Comparison of ENCODE assay signal across 31 cellular contexts in genomic region chr3:105388199-105388598, GRCh38. TPM values are rescaled to one million over a fixed set of nuclear protein-coding genes. Genes with fewer than 3 reads are reported as not detected.
DNase-seq lines count a peak whose midpoint lies in the region; TF ChIP-seq lines count a peak whose summit lies in the region.
"Had no signal": no experiment of that assay in that cellular context is flagged by ENCODE, and none has a peak within 500 bp of the region (broad histone marks: within the 10 kb centered on the region; RNA-seq: fewer than 3 reads in every experiment).

No MANE protein-coding gene starts in this region.

- H3K9me3 ChIP-seq in OCI-LY3 (ENCODE audit: insufficient read depth, low read length) = peaks cover 10% of the 10 kb centered on the region; the same call in 1 of the 2 replicates
- H3K9me3 ChIP-seq: body of pancreas, HAP-1, upper lobe of right lung had no signal

- peak overlapping the region; percentile 44 for H3K27ac ChIP-seq in 22Rv1
- H3K27ac ChIP-seq in OCI-LY3 (ENCODE audit: low read length) = no peak overlapping the region
- peak overlapping the region; percentile 91 for H3K27ac ChIP-seq in epithelial cell of prostate
- H3K27ac ChIP-seq: upper lobe of right lung had no signal

- no peak overlapping the region for H3K4me3 ChIP-seq in OCI-LY3 (ENCODE audit: low read length)
- H3K4me3 ChIP-seq: body of pancreas, HAP-1, left lung, upper lobe of right lung had no signal

- H3K27me3 ChIP-seq in OCI-LY3 (ENCODE audit: low read depth, low read length) = no peaks in the 10 kb centered on the region
- H3K27me3 ChIP-seq: body of pancreas, left lung, upper lobe of right lung had no signal

- H3K4me3 Mint-ChIP-seq in HFFc6 = peak overlapping the region; percentile 55; the same call in 1 of the 2 replicates
- H3K4me3 Mint-ChIP-seq: activated CD8-positive, alpha-beta T cell treated with anti-CD3 and anti-CD28 coated beads, Interleukin-2, amount 10 ng/mL, durations not matched to agents 7 days and 5 days; activated naive CD8-positive, alpha-beta T cell treated with anti-CD3 and anti-CD28 coated beads, Interleukin-2, amount 50 U/mL, for 24 hours; immature natural killer cell; T-cell had no signal

- H4K20me1 ChIP-seq in OCI-LY3 (ENCODE audit: insufficient read depth, low read length) = peaks cover 14% of the 10 kb centered on the region; the same call in 1 of the 2 replicates

- H3K9ac ChIP-seq in OCI-LY3 (ENCODE audit: low read length) = no peak overlapping the region; the same call in 1 of the 2 replicates

- TF ChIP-seq CTCF in 22Rv1 (IDR thresholded peaks at IDR 0.05) = no peak
- TF ChIP-seq CTCF in HFFc6 (IDR thresholded peaks at IDR 0.05) = no peak
- no peak for TF ChIP-seq CTCF in OCI-LY3 (IDR thresholded peaks at IDR 0.05; ENCODE audit: low read depth, low read length)

- H3K9me3 Mint-ChIP-seq in HFFc6 = peaks cover 37% of the 10 kb centered on the region

- peaks cover 49% of the 10 kb centered on the region for H3K36me3 Mint-ChIP-seq in HFFc6 (ENCODE audit: low read depth)

- H3K36me3 ChIP-seq in OCI-LY3 (replicated peaks; ENCODE audit: low read depth, low read length) = peaks cover 21% of the 10 kb centered on the region
- H3K36me3 ChIP-seq: HAP-1, left lung, upper lobe of right lung had no signal

- no peak overlapping the region for H2AFZ ChIP-seq in OCI-LY3 (ENCODE audit: low read depth, low read length)

- H3K4me1 Mint-ChIP-seq in HFFc6 (ENCODE audit: low read depth) = peaks cover 68% of the 10 kb centered on the region
- H3K4me1 Mint-ChIP-seq: activated naive CD8-positive, alpha-beta T cell treated with anti-CD3 and anti-CD28 coated beads, Interleukin-2, amount 50 U/mL, for 24 hours; immature natural killer cell; T-cell had no signal

- H3K4me1 ChIP-seq in OCI-LY3 (ENCODE audit: low read length) = peaks cover 52% of the 10 kb centered on the region
- H3K4me1 ChIP-seq: HAP-1 had no signal

- no peak for DNase-seq in HFFc6
- DNase-seq in epithelial cell of prostate (ENCODE audit: low read depth, low spot score) = no peak
- DNase-seq in superior temporal gyrus (ENCODE audit: extremely low spot score) = no peak
- DNase-seq in T-helper 2 cell = no peak
- no peak for DNase-seq in NCI-H1048 (lab: John Stamatoyannopoulos, UW)
- no peak for DNase-seq in NCI-H1417 treated with DMSO at 0.1 percent for 48 hours (lab: John Stamatoyannopoulos, UW)
- DNase-seq: activated CD4-positive, alpha-beta T cell treated with anti-CD3 and anti-CD28 coated beads for 1 hour; activated CD8-positive, alpha-beta T cell treated with anti-CD3 and anti-CD28 coated beads, Interleukin-2, amount 10 ng/mL, durations not matched to agents 7 days and 5 days; activated gamma-delta T cell; activated naive CD8-positive, alpha-beta T cell treated with anti-CD3 and anti-CD28 coated beads, Interleukin-2, amount 50 U/mL, for 24 hours; activated T-cell treated with anti-CD3 and anti-CD28 coated beads for 4 hours; body of pancreas; C1 segment of cervical spinal cord; effector CD4-positive, alpha-beta T cell; foreskin melanocyte; hippocampal formation; immature natural killer cell; left lung; MM.1S; naive B cell; NCI-H1694 treated with DMSO at 0.1 percent for 48 hours; NCI-H2171; NCI-H524; NK-92 treated with Interleukin-12 subunit alpha and Interleukin-12 subunit beta, amount 100 ng/mL, for 24 hours; nucleus accumbens; stimulated activated CD4-positive, alpha-beta T cell treated with anti-CD3 and anti-CD28 coated beads, Interleukin-1b, Interleukin-23, amount 100 ng/mL, for 48 hours; T-cell; upper lobe of right lung had no signal

- peaks cover 93% of the 10 kb centered on the region for H3K79me2 ChIP-seq in OCI-LY3 (ENCODE audit: low read length)

- H3K27ac Mint-ChIP-seq in HFFc6 = peak overlapping the region; percentile 94
- H3K27ac Mint-ChIP-seq: activated CD8-positive, alpha-beta T cell treated with anti-CD3 and anti-CD28 coated beads, Interleukin-2, amount 10 ng/mL, durations not matched to agents 7 days and 5 days; activated naive CD8-positive, alpha-beta T cell treated with anti-CD3 and anti-CD28 coated beads, Interleukin-2, amount 50 U/mL, for 24 hours; immature natural killer cell; T-cell had no signal

- peak overlapping the region; percentile 59 for H3K4me2 ChIP-seq in OCI-LY3 (ENCODE audit: low read length)

- H3K27me3 Mint-ChIP-seq in HFFc6 (ENCODE audit: insufficient read depth) = no peaks in the 10 kb centered on the region
- H3K27me3 Mint-ChIP-seq: naive B cell had no signal

RNA-seq across cellular contexts. Expression of gene ALCAM, which starts 21.5 kb away (rescaled TPM):
- total RNA-seq in HFFc6 (2021; fragmentation: NEBNext Ultra II Directional; extraction: Animal tissue kit (Norgen Biotek cat#: 25700)) = 100 to 1,000 TPM; 307 to 420 (median 361) TPM
